In the genomic region with DNA sequence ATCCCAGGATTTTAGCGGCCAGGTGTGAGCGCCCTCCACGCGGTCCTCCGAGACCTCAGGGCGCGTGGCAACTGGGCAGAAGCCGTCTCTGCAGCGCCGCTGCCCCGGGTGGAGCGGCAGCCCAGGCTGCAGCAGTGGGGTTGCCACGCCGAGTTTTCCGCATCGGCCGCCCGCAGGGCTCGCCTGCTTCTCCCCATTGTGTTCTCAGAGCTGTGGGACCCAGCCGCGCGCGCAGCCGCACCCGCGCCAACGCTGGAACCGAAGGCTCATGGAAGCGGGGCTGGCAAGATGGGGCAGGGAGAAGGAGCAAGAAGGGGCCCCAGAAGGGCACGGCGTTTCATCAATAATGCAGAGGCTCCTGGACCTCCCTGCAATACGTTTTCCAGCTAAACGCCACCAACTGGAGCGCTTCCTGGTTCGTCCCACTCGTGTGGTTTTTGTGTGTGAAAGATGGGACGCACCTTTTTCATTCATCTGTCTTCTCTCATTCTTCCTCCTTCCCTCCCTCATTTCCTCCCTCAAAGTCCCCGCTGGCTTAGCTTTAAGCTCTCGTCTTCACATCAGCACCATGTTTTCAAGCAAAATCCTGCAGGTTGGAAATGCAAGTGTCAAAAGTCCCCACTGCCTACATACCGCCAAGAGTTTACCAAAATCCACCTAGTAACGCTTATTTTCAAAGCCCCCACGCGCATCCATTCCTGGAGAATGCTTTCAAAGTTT, we compare ENCODE assay signal across 12 cellular contexts. TPM values are rescaled to one million over a fixed set of nuclear protein-coding genes. Genes with fewer than 3 reads are reported as not detected.
DNase-seq lines count a peak whose midpoint lies in the region; ATAC-seq and TF ChIP-seq lines count a peak whose summit lies in the region.
"Had no signal": no experiment of that assay in that cellular context is flagged by ENCODE, and none has a peak within 500 bp of the region (broad histone marks: within the 10 kb centered on the region; RNA-seq: fewer than 3 reads in every experiment).

No MANE protein-coding gene starts in this region.

- 0 out of 2 replicates have a peak, but pooled peaks cover 7% of the 10 kb centered on the region for H3F3A ChIP-seq in GM23338 (replicated peaks; ENCODE audit: low read depth)

- no peaks in the 10 kb centered on the region for H3K9me3 ChIP-seq in SK-N-MC (ENCODE audit: low read depth, low read length)
- H3K9me3 ChIP-seq in neuron (ENCODE audit: low read length), result no peaks in the 10 kb centered on the region

- H3K4me1 Mint-ChIP-seq in GM23338, result peaks cover 13% of the 10 kb centered on the region
- H3K4me1 Mint-ChIP-seq in effector memory CD8-positive, alpha-beta T cell (ENCODE audit: low read depth in 2 of 2), result no peaks in the 10 kb centered on the region

- intact Hi-C loops in head of caudate nucleus (cut with DNase I), result no loop called here

- H3K27me3 ChIP-seq in GM23338 (ENCODE audit: insufficient read depth) (peaks cover 47% of the 10 kb centered on the region), neuron (ENCODE audit: insufficient read depth, low read length) (peaks cover 21% of the 10 kb centered on the region)
- H3K27me3 ChIP-seq: BLaER1 treated with 17β-estradiol and CSF1 and Interleukin-3, amounts not matched to agents 10 nM and 100 nM had no signal

- no peaks in the 10 kb centered on the region for H3K36me3 Mint-ChIP-seq in GM23338 (ENCODE audit: low read depth)
- H3K36me3 Mint-ChIP-seq in effector memory CD8-positive, alpha-beta T cell (ENCODE audit: insufficient read depth), result no peaks in the 10 kb centered on the region

- H3K36me3 ChIP-seq in GM23338 (ENCODE audit: insufficient read depth), result no peaks in the 10 kb centered on the region
- no peaks in the 10 kb centered on the region for H3K36me3 ChIP-seq in SK-N-MC (ENCODE audit: insufficient read depth, low read length)
- no peaks in the 10 kb centered on the region for H3K36me3 ChIP-seq in neuron (ENCODE audit: insufficient read depth, low read length)
- H3K36me3 ChIP-seq: BLaER1 treated with 17β-estradiol and CSF1 and Interleukin-3, amounts not matched to agents 10 nM and 100 nM had no signal

- H3K4me1 ChIP-seq in GM23338 (ENCODE audit: insufficient read depth) (peaks cover 24% of the 10 kb centered on the region), neuron (ENCODE audit: insufficient read depth, low read length) (peaks cover 19% of the 10 kb centered on the region)
- H3K4me1 ChIP-seq: BLaER1 treated with 17β-estradiol and CSF1 and Interleukin-3, amounts not matched to agents 10 nM and 100 nM had no signal

- peak overlapping the region; percentile 97 for H2AFZ ChIP-seq in GM23338
- H2AFZ ChIP-seq in neuron (ENCODE audit: low read depth, low read length), result peak overlapping the region; percentile 86

- H3K27me3 Mint-ChIP-seq in GM23338 (ENCODE audit: insufficient read depth, low read depth, poor library complexity), result no peaks in the 10 kb centered on the region
- no peaks in the 10 kb centered on the region for H3K27me3 Mint-ChIP-seq in effector memory CD8-positive, alpha-beta T cell

- no peaks in the 10 kb centered on the region for H3K79me2 ChIP-seq in GM23338 (replicated peaks; ENCODE audit: insufficient read depth)

- no peaks in the 10 kb centered on the region for H3K9me3 Mint-ChIP-seq in GM23338
- peaks cover 4 to 7% of the 10 kb centered on the region in 2 donors for H3K9me3 Mint-ChIP-seq in effector memory CD8-positive, alpha-beta T cell

- no peak overlapping the region for H3K27ac Mint-ChIP-seq in GM23338
- no peak overlapping the region for H3K27ac Mint-ChIP-seq in effector memory CD8-positive, alpha-beta T cell

- H3K9me2 ChIP-seq in GM23338 (ENCODE audit: insufficient read depth), result no peaks in the 10 kb centered on the region

- TF ChIP-seq CTCF in GM23338 (conservative IDR thresholded peaks at IDR 0.05; ENCODE audit: low read depth in 2 of 2), result 0 out of 4 replicates have a peak, but pooled peaks of 1 of the 2 experiments have one; percentile 0

- DNase-seq in GM23338 (ENCODE audit: low spot score), result peak; percentile 33
- no peak for DNase-seq in SK-N-MC (ENCODE audit: low read depth, low spot score)
- peak in 38 of 42 donors; percentile 13 to 68 (median 42) for DNase-seq in head of caudate nucleus
- DNase-seq in effector memory CD8-positive, alpha-beta T cell, result no peak
- DNase-seq in NCI-H2081 treated with DMSO at 0.1 percent for 48 hours (lab: John Stamatoyannopoulos, UW), result no peak
- DNase-seq: erythroblast; NCI-H774; stimulated activated naive CD4-positive, alpha-beta T cell treated with Interleukin-2 at 50 U/mL for 16 hours had no signal

- H3K4me3 Mint-ChIP-seq in GM23338, result no peak overlapping the region; the same call in 2 of the 3 replicates
- no peak overlapping the region for H3K4me3 Mint-ChIP-seq in effector memory CD8-positive, alpha-beta T cell

- no peak overlapping the region for H3K27ac ChIP-seq in GM23338 (ENCODE audit: low read depth)
- no peak overlapping the region for H3K27ac ChIP-seq in SK-N-MC
- H3K27ac ChIP-seq: BLaER1 treated with 17β-estradiol and CSF1 and Interleukin-3, amounts not matched to agents 10 nM and 100 nM had no signal

- H3K4me3 ChIP-seq in GM23338 (peak overlapping the region; percentile 57), SK-N-MC (peak overlapping the region; percentile 84), neuron (ENCODE audit: low read length) (peak overlapping the region; percentile 46)
- H3K4me3 ChIP-seq: BLaER1 treated with 17β-estradiol and CSF1 and Interleukin-3, amounts not matched to agents 10 nM and 100 nM had no signal

- peak overlapping the region; percentile 79 for H3K4me2 ChIP-seq in GM23338
- H3K4me2 ChIP-seq: BLaER1 treated with 17β-estradiol and CSF1 and Interleukin-3, amounts not matched to agents 10 nM and 100 nM had no signal

- no peak overlapping the region for H3K9ac ChIP-seq in SK-N-MC (ENCODE audit: insufficient read length)
- H3K9ac ChIP-seq: BLaER1 treated with 17β-estradiol and CSF1 and Interleukin-3, amounts not matched to agents 10 nM and 100 nM had no signal

- no peaks in the 10 kb centered on the region for H4K20me1 ChIP-seq in GM23338 (replicated peaks; ENCODE audit: insufficient read depth)
- H4K20me1 ChIP-seq: BLaER1 treated with 17β-estradiol and CSF1 and Interleukin-3, amounts not matched to agents 10 nM and 100 nM had no signal

- ATAC-seq in GM23338, result peak; percentile 71
- no peak for ATAC-seq in effector memory CD8-positive, alpha-beta T cell (replicated peaks)
- ATAC-seq in HG03342 (IDR thresholded peaks at IDR 0.05; ENCODE audit: unreplicated experiment), result no peak
- ATAC-seq in GM21360 (IDR thresholded peaks at IDR 0.05; ENCODE audit: unreplicated experiment), result no peak

TF ChIP-seq in GM23338, 12 proteins besides CTCF, POLR2A, EP300 and RAD21 (continues in another document):
- peak; percentile 2 for TF ChIP-seq EZH2 (IDR thresholded peaks at IDR 0.05; ENCODE audit: low read depth, unreplicated experiment)

RNA-seq across cellular contexts. Expression of gene ROBO1, which starts 1.2 kb away (rescaled TPM):
- total RNA-seq in GM23338 (2014; rRNA removed; shearing (Covaris generic)), result 63.8 and 78.3 TPM in 2 replicates
- polyA plus RNA-seq in GM23338 (2016; fragmentation: Nextera tagmentation; extraction: Ambion mirVana), result 17.3 and 19.2 TPM in 2 replicates

Comparison
In these comparisons a context has a peak if more than half of its experiments do, and no peak if none do; other contexts are left out.
1. DNase-seq: peak in GM23338 (single experiment) and head of caudate nucleus (38 of 42); none in SK-N-MC (single experiment), effector memory CD8-positive, alpha-beta T cell (0 of 3) and NCI-H2081 treated with DMSO at 0.1 percent for 48 hours (single experiment).
2. Peak in every context shown above with its lines, with median percentiles within 50 percentile points of each other: H3K4me3 ChIP-seq.